Comparison of ENCODE assay signal across 32 cellular contexts in genomic region chrX:38154340-38154739, GRCh38.
"Had no signal": no experiment of that assay in that cellular context is flagged by ENCODE, and none has a peak within 500 bp of the region (broad histone marks: within the 10 kb centered on the region; RNA-seq: fewer than 3 reads in every experiment).

No MANE protein-coding gene starts in this region.

- H3K4me3 ChIP-seq: ascending aorta, breast epithelium, cardiac muscle cell, coronary artery, dorsolateral prefrontal cortex, gastroesophageal sphincter had no signal

- DNase-seq: activated CD4-positive, alpha-beta memory T cell treated with anti-CD3 and anti-CD28 coated beads for 36 hours; activated CD4-positive, alpha-beta T cell treated with anti-CD3 and anti-CD28 coated beads for 36 hours; activated CD4-positive, alpha-beta T cell treated with anti-CD3 and anti-CD28 coated beads, Interleukin-2, amount 10 ng/mL, durations not matched to agents 24 days and 14 days; activated CD4-positive, CD25-positive, alpha-beta regulatory T cell; activated CD4-positive, CD25-positive, alpha-beta regulatory T cell treated with anti-CD3 and anti-CD28 coated beads, Interleukin-2, amount 50 U/mL, for 72 hours; activated CD8-positive, alpha-beta memory T cell treated with anti-CD3 and anti-CD28 coated beads, Interleukin-2, amount 10 ng/mL, durations not matched to agents 7 days and 5 days; activated CD8-positive, alpha-beta memory T cell treated with anti-CD3 and anti-CD28 coated beads, Interleukin-2, amount 50 U/mL, for 4 hours; activated CD8-positive, alpha-beta T cell treated with anti-CD3 and anti-CD28 coated beads, Interleukin-2, amount 10 ng/mL, durations not matched to agents 7 days and 5 days; activated effector memory CD4-positive, alpha-beta T cell treated with anti-CD3 and anti-CD28 coated beads, Interleukin-2, amount 50 U/mL, for 16 hours; activated naive CD4-positive, alpha-beta T cell treated with anti-CD3 and anti-CD28 coated beads for 36 hours; activated naive CD8-positive, alpha-beta T cell treated with anti-CD3 and anti-CD28 coated beads for 36 hours; activated naive CD8-positive, alpha-beta T cell treated with anti-CD3 and anti-CD28 coated beads, Interleukin-2, amount 50 U/mL, for 24 hours; activated T-cell treated with anti-CD3 and anti-CD28 coated beads, Interleukin-2, amount 50 U/mL, for 1 hour; activated T-cell treated with anti-CD3 and anti-CD28 coated beads, Interleukin-2, amount 50 U/mL, for 48 hours; central memory CD4-positive, alpha-beta T cell; cerebellar nuclear complex; dorsolateral prefrontal cortex; effector memory CD4-positive, alpha-beta T cell; endodermal cell; foreskin melanocyte; T-helper 2 cell had no signal

- H3K4me1 ChIP-seq: ascending aorta, breast epithelium, gastroesophageal sphincter had no signal

- H3K27me3 Mint-ChIP-seq: activated CD4-positive, alpha-beta T cell treated with anti-CD3 and anti-CD28 coated beads, Interleukin-2, amount 10 ng/mL, durations not matched to agents 24 days and 14 days; activated naive CD8-positive, alpha-beta T cell treated with anti-CD3 and anti-CD28 coated beads for 36 hours; dendritic cell treated with granulocyte-macrophage colony-stimulating factor and Interleukin-4, amounts not matched to agents 40 ng/mL and 50 ng/mL, for 4 days had no signal

- H3K27ac ChIP-seq: ascending aorta, breast epithelium, cardiac muscle cell, coronary artery, dorsolateral prefrontal cortex, gastroesophageal sphincter had no signal

- H3K4me3 Mint-ChIP-seq: activated CD4-positive, alpha-beta memory T cell treated with anti-CD3 and anti-CD28 coated beads for 36 hours; activated CD4-positive, alpha-beta T cell treated with anti-CD3 and anti-CD28 coated beads for 36 hours; activated CD4-positive, alpha-beta T cell treated with anti-CD3 and anti-CD28 coated beads, Interleukin-2, amount 10 ng/mL, durations not matched to agents 24 days and 14 days; activated CD8-positive, alpha-beta memory T cell treated with anti-CD3 and anti-CD28 coated beads, Interleukin-2, amount 10 ng/mL, durations not matched to agents 7 days and 5 days; activated CD8-positive, alpha-beta T cell treated with anti-CD3 and anti-CD28 coated beads, Interleukin-2, amount 10 ng/mL, durations not matched to agents 7 days and 5 days; activated naive CD4-positive, alpha-beta T cell treated with anti-CD3 and anti-CD28 coated beads for 36 hours; activated naive CD4-positive, alpha-beta T cell treated with anti-CD3 and anti-CD28 coated beads, Interleukin-2, amount 50 U/mL, for 24 hours; activated naive CD8-positive, alpha-beta T cell treated with anti-CD3 and anti-CD28 coated beads for 36 hours; activated naive CD8-positive, alpha-beta T cell treated with anti-CD3 and anti-CD28 coated beads, Interleukin-2, amount 50 U/mL, for 24 hours; activated T-helper 1 cell treated with anti-CD3 and anti-CD28 coated beads, Interleukin-12 subunit alpha, Interleukin-12 subunit beta, Interleukin-2, Interleukin-4 antibody, amounts not matched to agents 30 ng/mL and 10 ng/mL and 1 ng/mL, durations not matched to agents 14 hours and 24 hours and 36 hours; brain; dendritic cell treated with granulocyte-macrophage colony-stimulating factor and Interleukin-4, amounts not matched to agents 40 ng/mL and 50 ng/mL, for 4 days; endodermal cell had no signal

- H3K4me1 Mint-ChIP-seq: activated CD4-positive, alpha-beta T cell treated with anti-CD3 and anti-CD28 coated beads for 36 hours; activated CD4-positive, alpha-beta T cell treated with anti-CD3 and anti-CD28 coated beads, Interleukin-2, amount 10 ng/mL, durations not matched to agents 24 days and 14 days; activated CD8-positive, alpha-beta memory T cell treated with anti-CD3 and anti-CD28 coated beads, Interleukin-2, amount 10 ng/mL, durations not matched to agents 7 days and 5 days; activated naive CD4-positive, alpha-beta T cell treated with anti-CD3 and anti-CD28 coated beads, Interleukin-2, amount 50 U/mL, for 24 hours; activated naive CD8-positive, alpha-beta T cell treated with anti-CD3 and anti-CD28 coated beads for 36 hours; activated naive CD8-positive, alpha-beta T cell treated with anti-CD3 and anti-CD28 coated beads, Interleukin-2, amount 50 U/mL, for 24 hours; brain had no signal

- ATAC-seq: activated CD4-positive, alpha-beta T cell treated with anti-CD3 and anti-CD28 coated beads for 36 hours; activated CD8-positive, alpha-beta memory T cell treated with anti-CD3 and anti-CD28 coated beads, Interleukin-2, amount 10 ng/mL, durations not matched to agents 7 days and 5 days; activated CD8-positive, alpha-beta T cell treated with anti-CD3 and anti-CD28 coated beads, Interleukin-2, amount 10 ng/mL, durations not matched to agents 7 days and 5 days; activated naive CD8-positive, alpha-beta T cell treated with anti-CD3 and anti-CD28 coated beads, Interleukin-2, amount 50 U/mL, for 24 hours; esophagus mucosa; gastroesophageal sphincter had no signal

- H3K27ac Mint-ChIP-seq: activated CD4-positive, alpha-beta memory T cell treated with anti-CD3 and anti-CD28 coated beads for 36 hours; activated CD4-positive, alpha-beta T cell treated with anti-CD3 and anti-CD28 coated beads for 36 hours; activated CD4-positive, alpha-beta T cell treated with anti-CD3 and anti-CD28 coated beads, Interleukin-2, amount 10 ng/mL, durations not matched to agents 24 days and 14 days; activated CD8-positive, alpha-beta memory T cell treated with anti-CD3 and anti-CD28 coated beads, Interleukin-2, amount 10 ng/mL, durations not matched to agents 7 days and 5 days; activated CD8-positive, alpha-beta T cell treated with anti-CD3 and anti-CD28 coated beads, Interleukin-2, amount 10 ng/mL, durations not matched to agents 7 days and 5 days; activated naive CD4-positive, alpha-beta T cell treated with anti-CD3 and anti-CD28 coated beads for 36 hours; activated naive CD4-positive, alpha-beta T cell treated with anti-CD3 and anti-CD28 coated beads, Interleukin-2, amount 50 U/mL, for 24 hours; activated naive CD8-positive, alpha-beta T cell treated with anti-CD3 and anti-CD28 coated beads for 36 hours; activated naive CD8-positive, alpha-beta T cell treated with anti-CD3 and anti-CD28 coated beads, Interleukin-2, amount 50 U/mL, for 24 hours; activated T-helper 1 cell treated with anti-CD3 and anti-CD28 coated beads, Interleukin-12 subunit alpha, Interleukin-12 subunit beta, Interleukin-2, Interleukin-4 antibody, amounts not matched to agents 30 ng/mL and 10 ng/mL and 1 ng/mL, durations not matched to agents 14 hours and 24 hours and 36 hours; activated T-helper 2 cell treated with anti-CD3 and anti-CD28 coated beads, Interferon-gamma antibody, Interleukin-2, Interleukin-4, amounts not matched to agents 10 μg/mL and 5 μg/mL and 100 μg/mL, durations not matched to agents 14 hours and 24 hours and 36 hours; brain; dendritic cell treated with granulocyte-macrophage colony-stimulating factor and Interleukin-4, amounts not matched to agents 40 ng/mL and 50 ng/mL, for 4 days; endodermal cell had no signal

- H3K36me3 Mint-ChIP-seq: activated CD4-positive, alpha-beta memory T cell treated with anti-CD3 and anti-CD28 coated beads for 36 hours; activated CD8-positive, alpha-beta memory T cell treated with anti-CD3 and anti-CD28 coated beads, Interleukin-2, amount 10 ng/mL, durations not matched to agents 7 days and 5 days; activated naive CD4-positive, alpha-beta T cell treated with anti-CD3 and anti-CD28 coated beads, Interleukin-2, amount 50 U/mL, for 24 hours; activated naive CD8-positive, alpha-beta T cell treated with anti-CD3 and anti-CD28 coated beads for 36 hours; brain had no signal

- H3K9me3 ChIP-seq: ascending aorta, breast epithelium, gastroesophageal sphincter had no signal

- H3K27me3 ChIP-seq: ascending aorta, cardiac muscle cell, gastroesophageal sphincter had no signal

- H3K9me3 Mint-ChIP-seq: activated CD4-positive, alpha-beta memory T cell treated with anti-CD3 and anti-CD28 coated beads for 36 hours; activated CD4-positive, alpha-beta T cell treated with anti-CD3 and anti-CD28 coated beads, Interleukin-2, amount 10 ng/mL, durations not matched to agents 24 days and 14 days; activated naive CD4-positive, alpha-beta T cell treated with anti-CD3 and anti-CD28 coated beads for 36 hours; activated naive CD4-positive, alpha-beta T cell treated with anti-CD3 and anti-CD28 coated beads, Interleukin-2, amount 50 U/mL, for 24 hours; activated naive CD8-positive, alpha-beta T cell treated with anti-CD3 and anti-CD28 coated beads for 36 hours; activated naive CD8-positive, alpha-beta T cell treated with anti-CD3 and anti-CD28 coated beads, Interleukin-2, amount 50 U/mL, for 24 hours; activated T-helper 1 cell treated with anti-CD3 and anti-CD28 coated beads, Interleukin-12 subunit alpha, Interleukin-12 subunit beta, Interleukin-2, Interleukin-4 antibody, amounts not matched to agents 30 ng/mL and 10 ng/mL and 1 ng/mL, durations not matched to agents 14 hours and 24 hours and 36 hours; activated T-helper 2 cell treated with anti-CD3 and anti-CD28 coated beads, Interferon-gamma antibody, Interleukin-2, Interleukin-4, amounts not matched to agents 10 μg/mL and 5 μg/mL and 100 μg/mL, durations not matched to agents 14 hours and 24 hours and 36 hours; brain; dendritic cell treated with granulocyte-macrophage colony-stimulating factor and Interleukin-4, amounts not matched to agents 40 ng/mL and 50 ng/mL, for 4 days had no signal

- H3K36me3 ChIP-seq: ascending aorta, breast epithelium, cardiac muscle cell, gastroesophageal sphincter had no signal
